In the genomic region with DNA sequence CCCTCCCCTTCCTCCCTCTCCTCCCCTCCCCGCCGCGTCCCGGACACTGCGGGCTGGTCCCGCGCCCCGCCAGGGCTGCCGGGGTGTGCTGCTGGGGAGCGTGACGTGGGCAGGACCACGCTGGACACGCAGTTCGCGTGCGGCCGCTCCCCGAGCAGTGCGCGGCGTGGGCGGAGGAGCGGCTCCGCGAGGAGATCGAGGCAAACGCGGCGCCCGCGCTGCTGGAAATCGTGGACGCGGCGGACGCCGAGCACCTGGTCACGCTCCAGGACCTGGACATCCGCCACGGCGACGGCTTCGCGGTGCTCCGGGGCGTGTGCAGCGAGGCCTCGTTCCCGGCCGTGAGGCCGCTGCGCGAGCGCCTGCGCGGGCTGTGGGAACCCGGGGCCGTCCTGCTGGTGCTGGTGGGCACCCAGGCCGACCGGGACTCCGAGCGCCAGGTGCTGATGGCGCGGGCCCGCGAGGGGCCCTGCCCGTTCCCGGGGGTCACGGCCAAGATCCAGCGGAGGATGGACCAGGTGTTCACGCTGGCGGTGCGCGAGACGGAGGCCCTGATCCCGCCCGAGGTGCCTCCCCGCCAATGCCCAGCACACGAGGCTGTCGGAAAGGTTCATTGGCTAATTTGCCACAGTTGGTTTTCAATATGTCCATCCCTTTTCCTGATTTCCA, we compare ENCODE assay signal across 1 cellular context.
TF ChIP-seq lines count a peak whose summit lies in the region.

No MANE protein-coding gene starts in this region.

TF ChIP-seq in K562, 482 proteins besides CTCF, POLR2A, EP300 and RAD21 (continued from another document and continues in another):
- peak; percentile 53; the same call in 1 of the 2 replicates for TF ChIP-seq ZNF592 (IDR thresholded peaks at IDR 0.05)
- TF ChIP-seq, protein P1, sequence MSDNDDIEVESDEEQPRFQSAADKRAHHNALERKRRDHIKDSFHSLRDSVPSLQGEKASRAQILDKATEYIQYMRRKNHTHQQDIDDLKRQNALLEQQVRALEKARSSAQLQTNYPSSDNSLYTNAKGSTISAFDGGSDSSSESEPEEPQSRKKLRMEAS (CRISPR knock-in tag; IDR thresholded peaks at IDR 0.05) = peak; percentile 70
- TF ChIP-seq L3MBTL2 (IDR thresholded peaks at IDR 0.05) = peak; percentile 74
- 0 out of 2 replicates have a peak, but pooled peaks have one; percentile 35 for TF ChIP-seq NR3C1 (CRISPR knock-in tag; IDR thresholded peaks at IDR 0.05)
- no peak for TF ChIP-seq ATF1 (CRISPR knock-in tag; IDR thresholded peaks at IDR 0.05)
- TF ChIP-seq ATF1 (tag; IDR thresholded peaks at IDR 0.05) = peak; percentile 16; the same call in 1 of the 2 replicates
- peak; percentile 42 for TF ChIP-seq RBBP5 (IDR thresholded peaks at IDR 0.05; ENCODE audit: borderline replicate concordance, insufficient read depth, low read length, poor library complexity, severe bottlenecking)
- peak; percentile 32; the same call in 1 of the 2 replicates for TF ChIP-seq ZNF12 (CRISPR knock-in tag; IDR thresholded peaks at IDR 0.05)
- peak; percentile 78 for TF ChIP-seq ZFX (CRISPR knock-in tag; IDR thresholded peaks at IDR 0.05)
- TF ChIP-seq, protein P2, sequence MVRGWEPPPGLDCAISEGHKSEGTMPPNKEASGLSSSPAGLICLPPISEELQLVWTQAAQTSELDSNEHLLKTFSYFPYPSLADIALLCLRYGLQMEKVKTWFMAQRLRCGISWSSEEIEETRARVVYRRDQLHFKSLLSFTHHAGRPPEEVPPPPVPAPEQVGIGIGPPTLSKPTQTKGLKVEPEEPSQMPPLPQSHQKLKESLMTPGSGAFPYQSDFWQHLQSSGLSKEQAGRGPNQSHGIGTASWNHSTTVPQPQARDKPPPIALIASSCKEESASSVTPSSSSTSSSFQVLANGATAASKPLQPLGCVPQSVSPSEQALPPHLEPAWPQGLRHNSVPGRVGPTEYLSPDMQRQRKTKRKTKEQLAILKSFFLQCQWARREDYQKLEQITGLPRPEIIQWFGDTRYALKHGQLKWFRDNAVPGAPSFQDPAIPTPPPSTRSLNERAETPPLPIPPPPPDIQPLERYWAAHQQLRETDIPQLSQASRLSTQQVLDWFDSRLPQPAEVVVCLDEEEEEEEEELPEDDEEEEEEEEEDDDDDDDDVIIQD (CRISPR knock-in tag; IDR thresholded peaks at IDR 0.05) = no peak
- no peak for TF ChIP-seq NFIX (CRISPR knock-in tag; IDR thresholded peaks at IDR 0.05; ENCODE audit: low read depth)
- peak; percentile 61 to 69 for TF ChIP-seq NRF1 (conservative IDR thresholded peaks at IDR 0.05 in 1 of 2, IDR thresholded peaks at IDR 0.05 in 1 of 2)
- TF ChIP-seq KLF1 (tag; IDR thresholded peaks at IDR 0.05) = no peak
- TF ChIP-seq, protein P3, sequence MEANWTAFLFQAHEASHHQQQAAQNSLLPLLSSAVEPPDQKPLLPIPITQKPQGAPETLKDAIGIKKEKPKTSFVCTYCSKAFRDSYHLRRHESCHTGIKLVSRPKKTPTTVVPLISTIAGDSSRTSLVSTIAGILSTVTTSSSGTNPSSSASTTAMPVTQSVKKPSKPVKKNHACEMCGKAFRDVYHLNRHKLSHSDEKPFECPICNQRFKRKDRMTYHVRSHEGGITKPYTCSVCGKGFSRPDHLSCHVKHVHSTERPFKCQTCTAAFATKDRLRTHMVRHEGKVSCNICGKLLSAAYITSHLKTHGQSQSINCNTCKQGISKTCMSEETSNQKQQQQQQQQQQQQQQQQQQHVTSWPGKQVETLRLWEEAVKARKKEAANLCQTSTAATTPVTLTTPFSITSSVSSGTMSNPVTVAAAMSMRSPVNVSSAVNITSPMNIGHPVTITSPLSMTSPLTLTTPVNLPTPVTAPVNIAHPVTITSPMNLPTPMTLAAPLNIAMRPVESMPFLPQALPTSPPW (CRISPR knock-in tag; IDR thresholded peaks at IDR 0.05) = peak; percentile 8; the same call in 1 of the 2 replicates
- peak; percentile 67 for TF ChIP-seq EGR1 (conservative IDR thresholded peaks at IDR 0.05)
- TF ChIP-seq KDM2B (CRISPR knock-in tag; IDR thresholded peaks at IDR 0.05) = no peak
- TF ChIP-seq, protein P4, sequence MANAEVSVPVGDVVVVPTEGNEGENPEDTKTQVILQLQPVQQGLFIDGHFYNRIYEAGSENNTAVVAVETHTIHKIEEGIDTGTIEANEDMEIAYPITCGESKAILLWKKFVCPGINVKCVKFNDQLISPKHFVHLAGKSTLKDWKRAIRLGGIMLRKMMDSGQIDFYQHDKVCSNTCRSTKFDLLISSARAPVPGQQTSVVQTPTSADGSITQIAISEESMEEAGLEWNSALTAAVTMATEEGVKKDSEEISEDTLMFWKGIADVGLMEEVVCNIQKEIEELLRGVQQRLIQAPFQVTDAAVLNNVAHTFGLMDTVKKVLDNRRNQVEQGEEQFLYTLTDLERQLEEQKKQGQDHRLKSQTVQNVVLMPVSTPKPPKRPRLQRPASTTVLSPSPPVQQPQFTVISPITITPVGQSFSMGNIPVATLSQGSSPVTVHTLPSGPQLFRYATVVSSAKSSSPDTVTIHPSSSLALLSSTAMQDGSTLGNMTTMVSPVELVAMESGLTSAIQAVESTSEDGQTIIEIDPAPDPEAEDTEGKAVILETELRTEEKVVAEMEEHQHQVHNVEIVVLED (CRISPR knock-in tag; IDR thresholded peaks at IDR 0.05) = peak; percentile 44; the same call in 1 of the 2 replicates
- peak; percentile 51; the same call in 1 of the 2 replicates for TF ChIP-seq PHF8 (IDR thresholded peaks at IDR 0.05; ENCODE audit: borderline replicate concordance, low read length)
- peak in 1 of 2 experiments; percentile 67; a peak in 2 of 4 replicates for TF ChIP-seq MAZ (CRISPR knock-in tag; conservative IDR thresholded peaks at IDR 0.05 in 1 of 2, IDR thresholded peaks at IDR 0.05 in 1 of 2)
- no peak for TF ChIP-seq GATA2 (CRISPR knock-in tag; IDR thresholded peaks at IDR 0.05)
- peak; percentile 56 for TF ChIP-seq PCBP1 (IDR thresholded peaks at IDR 0.05; ENCODE audit: low read depth, low read length, poor library complexity, severe bottlenecking)
- peak; percentile 54 for TF ChIP-seq CXXC5 (CRISPR knock-in tag; IDR thresholded peaks at IDR 0.05)
- TF ChIP-seq, protein P5, sequence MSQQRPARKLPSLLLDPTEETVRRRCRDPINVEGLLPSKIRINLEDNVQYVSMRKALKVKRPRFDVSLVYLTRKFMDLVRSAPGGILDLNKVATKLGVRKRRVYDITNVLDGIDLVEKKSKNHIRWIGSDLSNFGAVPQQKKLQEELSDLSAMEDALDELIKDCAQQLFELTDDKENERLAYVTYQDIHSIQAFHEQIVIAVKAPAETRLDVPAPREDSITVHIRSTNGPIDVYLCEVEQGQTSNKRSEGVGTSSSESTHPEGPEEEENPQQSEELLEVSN (IDR thresholded peaks at IDR 0.05; ENCODE audit: borderline replicate concordance in 1 of 2, extremely low read depth in 1 of 2, insufficient read depth in 1 of 2, insufficient read length in 1 of 2, low read depth in 1 of 2, low read length in 1 of 2, poor library complexity in 1 of 2, severe bottlenecking in 1 of 2) = peak; percentile 47 to 77
- no peak for TF ChIP-seq ZNF316 (IDR thresholded peaks at IDR 0.05)
- TF ChIP-seq, protein P6, sequence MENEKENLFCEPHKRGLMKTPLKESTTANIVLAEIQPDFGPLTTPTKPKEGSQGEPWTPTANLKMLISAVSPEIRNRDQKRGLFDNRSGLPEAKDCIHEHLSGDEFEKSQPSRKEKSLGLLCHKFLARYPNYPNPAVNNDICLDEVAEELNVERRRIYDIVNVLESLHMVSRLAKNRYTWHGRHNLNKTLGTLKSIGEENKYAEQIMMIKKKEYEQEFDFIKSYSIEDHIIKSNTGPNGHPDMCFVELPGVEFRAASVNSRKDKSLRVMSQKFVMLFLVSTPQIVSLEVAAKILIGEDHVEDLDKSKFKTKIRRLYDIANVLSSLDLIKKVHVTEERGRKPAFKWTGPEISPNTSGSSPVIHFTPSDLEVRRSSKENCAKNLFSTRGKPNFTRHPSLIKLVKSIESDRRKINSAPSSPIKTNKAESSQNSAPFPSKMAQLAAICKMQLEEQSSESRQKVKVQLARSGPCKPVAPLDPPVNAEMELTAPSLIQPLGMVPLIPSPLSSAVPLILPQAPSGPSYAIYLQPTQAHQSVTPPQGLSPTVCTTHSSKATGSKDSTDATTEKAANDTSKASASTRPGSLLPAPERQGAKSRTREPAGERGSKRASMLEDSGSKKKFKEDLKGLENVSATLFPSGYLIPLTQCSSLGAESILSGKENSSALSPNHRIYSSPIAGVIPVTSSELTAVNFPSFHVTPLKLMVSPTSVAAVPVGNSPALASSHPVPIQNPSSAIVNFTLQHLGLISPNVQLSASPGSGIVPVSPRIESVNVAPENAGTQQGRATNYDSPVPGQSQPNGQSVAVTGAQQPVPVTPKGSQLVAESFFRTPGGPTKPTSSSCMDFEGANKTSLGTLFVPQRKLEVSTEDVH (IDR thresholded peaks at IDR 0.05; ENCODE audit: low read depth, partially characterized antibody) = no peak
- TF ChIP-seq ZNF511 (CRISPR knock-in tag; IDR thresholded peaks at IDR 0.05) = peak; percentile 69; the same call in 1 of the 2 replicates
- TF ChIP-seq, protein P7, sequence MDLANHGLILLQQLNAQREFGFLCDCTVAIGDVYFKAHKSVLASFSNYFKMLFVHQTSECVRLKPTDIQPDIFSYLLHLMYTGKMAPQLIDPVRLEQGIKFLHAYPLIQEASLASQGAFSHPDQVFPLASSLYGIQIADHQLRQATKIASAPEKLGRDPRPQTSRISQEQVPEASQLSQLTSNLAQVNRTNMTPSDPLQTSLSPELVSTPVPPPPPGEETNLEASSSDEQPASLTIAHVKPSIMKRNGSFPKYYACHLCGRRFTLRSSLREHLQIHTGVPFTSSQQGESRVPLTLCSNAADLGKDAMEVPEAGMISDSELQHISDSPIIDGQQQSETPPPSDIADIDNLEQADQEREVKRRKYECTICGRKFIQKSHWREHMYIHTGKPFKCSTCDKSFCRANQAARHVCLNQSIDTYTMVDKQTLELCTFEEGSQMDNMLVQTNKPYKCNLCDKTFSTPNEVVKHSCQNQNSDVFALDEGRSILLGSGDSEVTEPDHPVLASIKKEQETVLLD (IDR thresholded peaks at IDR 0.05) = no peak
- TF ChIP-seq, protein P8, sequence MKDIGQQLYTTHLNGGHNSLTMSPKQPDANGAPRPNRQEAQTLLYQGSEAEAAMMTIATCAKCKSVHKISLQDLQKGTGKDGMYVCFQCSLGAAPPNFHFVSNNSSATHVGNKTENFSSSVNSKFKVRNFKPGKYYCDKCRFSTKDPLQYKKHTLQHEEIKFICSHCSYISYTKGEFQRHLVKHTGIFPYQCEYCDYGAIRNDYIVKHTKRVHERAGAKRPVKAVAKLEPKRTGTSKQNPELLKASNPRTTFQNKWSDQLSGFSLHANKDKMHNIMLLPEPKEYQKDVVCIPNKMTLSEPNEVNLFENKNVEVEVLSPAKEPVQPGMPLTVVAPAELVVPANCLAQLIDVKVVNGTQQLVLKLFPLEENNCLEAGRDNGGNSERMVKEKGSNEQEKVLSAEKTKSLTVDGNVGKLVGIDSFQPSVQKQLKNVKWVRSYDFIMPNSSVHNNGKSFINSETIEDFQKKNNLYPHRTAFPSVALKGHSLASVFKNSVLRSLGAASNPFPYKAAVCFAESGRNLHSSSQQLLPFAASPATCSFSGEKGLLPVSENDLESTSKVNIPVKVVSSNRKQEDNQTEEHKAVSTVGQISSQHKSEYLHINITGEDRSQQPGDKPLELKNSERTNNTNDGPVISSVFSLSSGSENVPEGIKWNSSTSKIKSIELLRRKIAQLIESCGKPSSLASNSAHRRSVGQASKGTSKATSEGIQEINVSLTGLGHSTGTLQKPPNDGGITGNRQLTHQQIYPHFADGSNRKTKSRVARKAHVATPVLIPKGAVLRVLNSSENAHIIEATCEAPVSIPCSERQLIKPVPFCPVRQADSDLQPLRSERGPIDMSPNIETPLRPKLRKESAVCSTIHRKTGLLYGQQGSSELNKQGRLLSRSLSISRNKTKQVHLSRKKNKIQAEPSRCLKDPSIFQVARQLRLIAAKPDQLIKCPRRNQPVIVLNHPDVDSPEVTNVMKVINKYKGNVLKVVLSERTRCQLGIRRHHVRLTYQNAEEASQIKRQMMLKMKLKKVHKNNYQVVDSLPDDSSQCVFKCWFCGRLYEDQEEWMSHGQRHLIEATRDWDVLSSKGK (CRISPR knock-in tag; IDR thresholded peaks at IDR 0.05) = no peak
- TF ChIP-seq KDM1A (IDR thresholded peaks at IDR 0.05) = 0 out of 4 replicates have a peak, but pooled peaks of 1 of the 2 experiments have one; percentile 5
- 0 out of 2 replicates have a peak, but pooled peaks have one; percentile 19 for TF ChIP-seq CEBPG (CRISPR knock-in tag; IDR thresholded peaks at IDR 0.05)
- TF ChIP-seq CEBPG (tag; conservative IDR thresholded peaks at IDR 0.05 in 1 of 2, IDR thresholded peaks at IDR 0.05 in 1 of 2) = no peak
- TF ChIP-seq TGIF2 (CRISPR knock-in tag; IDR thresholded peaks at IDR 0.05) = 0 out of 2 replicates have a peak, but pooled peaks have one; percentile 13
- peak; percentile 95 for TF ChIP-seq ZNF263 (CRISPR knock-in tag; IDR thresholded peaks at IDR 0.05; ENCODE audit: borderline replicate concordance)
- peak; percentile 75 for TF ChIP-seq SAFB (IDR thresholded peaks at IDR 0.05; ENCODE audit: borderline replicate concordance, low read depth, low read length)
- no peak for TF ChIP-seq SMAD4 (CRISPR knock-in tag; conservative IDR thresholded peaks at IDR 0.05)
- TF ChIP-seq ZNF143 (CRISPR knock-in tag; IDR thresholded peaks at IDR 0.05) = peak; percentile 28; the same call in 1 of the 2 replicates
- TF ChIP-seq NBN (IDR thresholded peaks at IDR 0.05; ENCODE audit: low read depth) = no peak
- TF ChIP-seq ZNF174 (CRISPR knock-in tag; IDR thresholded peaks at IDR 0.05) = no peak
- TF ChIP-seq PHF20 (IDR thresholded peaks at IDR 0.05; ENCODE audit: partially characterized antibody) = no peak
